Comparison of ENCODE assay signal across 14 cellular contexts in genomic region chr12:124348659-124349380, GRCh38. TPM values are rescaled to one million over a fixed set of nuclear protein-coding genes. Genes with fewer than 3 reads are reported as not detected.
DNase-seq lines count a peak whose midpoint lies in the region; ATAC-seq, FAIRE-seq and TF ChIP-seq lines count a peak whose summit lies in the region.
"Had no signal": no experiment of that assay in that cellular context is flagged by ENCODE, and none has a peak within 500 bp of the region (broad histone marks: within the 10 kb centered on the region; RNA-seq: fewer than 3 reads in every experiment).

No MANE protein-coding gene starts in this region.

- peaks cover 10 to 11% of the 10 kb centered on the region in 2 donors for H3K4me1 ChIP-seq in kidney (ENCODE audit: control insufficient read depth in 1 of 2, insufficient read depth in 1 of 2, low read depth in 1 of 2, low read length in 2 of 2)
- peaks cover 16% of the 10 kb centered on the region for H3K4me1 ChIP-seq in psoas muscle

- H3K36me3 ChIP-seq in kidney (ENCODE audit: control insufficient read depth in 1 of 2, insufficient read depth in 2 of 2, low read length in 2 of 2) (peaks cover 41 to 72% of the 10 kb centered on the region in 2 donors), psoas muscle (ENCODE audit: insufficient read depth in 1 of 2, low read depth in 1 of 2) (peaks cover 7 to 100% of the 10 kb centered on the region in 2 donors)

- no peaks in the 10 kb centered on the region for H3K27me3 ChIP-seq in psoas muscle (ENCODE audit: insufficient read depth in 3 of 3, low read length in 2 of 3)

- H3K27ac ChIP-seq in angular gyrus (ENCODE audit: low read depth, low read length) (peak overlapping the region; percentile 24), kidney (ENCODE audit: low read depth in 2 of 2, low read length in 2 of 2) (no peak overlapping the region), psoas muscle (no peak overlapping the region)
- H3K27ac ChIP-seq: KMS-11, PC-9 had no signal

- no peak for FAIRE-seq in kidney (lab: Jason Lieb, UNC)

- TF ChIP-seq CTCF in HFFc6 (IDR thresholded peaks at IDR 0.05) (no peak), kidney (IDR thresholded peaks at IDR 0.05; ENCODE audit: borderline replicate concordance, extremely low read depth, insufficient read depth) (no peak), psoas muscle (IDR thresholded peaks at IDR 0.05) (no peak)

- no peak overlapping the region; the same call in 1 of the 2 replicates for H3K4me3 Mint-ChIP-seq in HFFc6
- H3K4me3 Mint-ChIP-seq in stimulated activated naive B cell treated with anti-CD40 and anti-IgM and Interleukin-4, amounts not matched to agents 10 μg/mL and 1 μg/mL and 100 μg/mL, for 72 hours, result no peak overlapping the region

- peaks cover 29% of the 10 kb centered on the region for H3K36me3 Mint-ChIP-seq in HFFc6 (ENCODE audit: low read depth)
- peaks cover 49 to 68% of the 10 kb centered on the region in 2 donors for H3K36me3 Mint-ChIP-seq in stimulated activated naive B cell treated with anti-CD40 and anti-IgM and Interleukin-4, amounts not matched to agents 10 μg/mL and 1 μg/mL and 100 μg/mL, for 72 hours

- no peaks in the 10 kb centered on the region for H3K9me3 ChIP-seq in kidney (ENCODE audit: control insufficient read depth in 1 of 2, low read length in 2 of 2)
- H3K9me3 ChIP-seq in psoas muscle, result no peaks in the 10 kb centered on the region

- peak; percentile 2 to 6 (median 3) for ATAC-seq in psoas muscle
- ATAC-seq in stimulated activated naive B cell treated with anti-CD40 and anti-IgM and Interleukin-4, amounts not matched to agents 10 μg/mL and 1 μg/mL and 100 μg/mL, for 72 hours (replicated peaks), result no peak

- H3K4me1 Mint-ChIP-seq in HFFc6 (ENCODE audit: low read depth), result no peaks in the 10 kb centered on the region
- H3K4me1 Mint-ChIP-seq in stimulated activated naive B cell treated with anti-CD40 and anti-IgM and Interleukin-4, amounts not matched to agents 10 μg/mL and 1 μg/mL and 100 μg/mL, for 72 hours, result peaks cover 0 to 1% of the 10 kb centered on the region in 2 donors

- peaks cover 26% of the 10 kb centered on the region for H3K27me3 Mint-ChIP-seq in HFFc6 (ENCODE audit: insufficient read depth)
- H3K27me3 Mint-ChIP-seq in stimulated activated naive B cell treated with anti-CD40 and anti-IgM and Interleukin-4, amounts not matched to agents 10 μg/mL and 1 μg/mL and 100 μg/mL, for 72 hours, result no peaks in the 10 kb centered on the region

- H3K9me3 Mint-ChIP-seq in HFFc6, result peaks cover 3% of the 10 kb centered on the region; the same call in 1 of the 2 replicates
- H3K9me3 Mint-ChIP-seq in stimulated activated naive B cell treated with anti-CD40 and anti-IgM and Interleukin-4, amounts not matched to agents 10 μg/mL and 1 μg/mL and 100 μg/mL, for 72 hours, result no peaks in the 10 kb centered on the region
- H3K9me3 Mint-ChIP-seq: CD14-positive monocyte had no signal

- intact Hi-C loops in kidney (cut with DNase I) (no loop called here), psoas muscle (cut with DNase I) (loop anchor here (5.0 kb wide), 1 partner anchor 423 kb away; no protein-coding TSS in a partner anchor)

- no peak for DNase-seq in HFFc6
- DNase-seq in kidney, result peak; percentile 60
- DNase-seq in psoas muscle, result no peak
- no peak for DNase-seq in amniotic stem cell (lab: John Stamatoyannopoulos, UW)
- DNase-seq in stimulated activated naive B cell treated with anti-CD40 and anti-IgM and Interleukin-4, amounts not matched to agents 10 μg/mL and 1 μg/mL and 100 μg/mL, for 72 hours, result no peak
- DNase-seq in AG20443 (ENCODE audit: low spot score), result no peak
- DNase-seq: AML-193, NCI-H1048, NCI-H2227 treated with DMSO at 0.1 percent for 48 hours, NCI-H524, PC-9 had no signal

- no peak overlapping the region for H3K4me3 ChIP-seq in kidney (ENCODE audit: low read length in 2 of 2)
- no peak overlapping the region for H3K4me3 ChIP-seq in psoas muscle
- H3K4me3 ChIP-seq: PC-9 had no signal

- peak overlapping the region; percentile 31; the same call in 1 of the 2 replicates for H3K27ac Mint-ChIP-seq in HFFc6
- no peak overlapping the region for H3K27ac Mint-ChIP-seq in stimulated activated naive B cell treated with anti-CD40 and anti-IgM and Interleukin-4, amounts not matched to agents 10 μg/mL and 1 μg/mL and 100 μg/mL, for 72 hours

- 88 to 94% (median 90%) methylated on average over 32 of the region's 32 CpGs for WGBS in psoas muscle, 3 donors

- H3K9ac ChIP-seq in kidney (ENCODE audit: low read length in 2 of 2), result no peak overlapping the region
- H3K9ac ChIP-seq: KMS-11 had no signal

RNA-seq across cellular contexts. Expression of gene RFLNA, which starts 53.9 kb away (rescaled TPM):
- not detected for total RNA-seq in HFFc6 (2021; fragmentation: NEBNext Ultra II Directional; extraction: Animal tissue kit (Norgen Biotek cat#: 25700))
- 0.76 TPM for total RNA-seq in kidney
- 0.82 TPM for polyA plus RNA-seq in kidney (ENCODE audit: insufficient read depth, low read depth, low replicate concordance)
- 1 to 10 TPM in 3 of 4 donors, under 1 TPM in 1; 0.50 to 7.8 (median 1.8) TPM for total RNA-seq in psoas muscle
- under 1 TPM; 0.38 to 0.70 (median 0.47) TPM for polyA plus RNA-seq in psoas muscle
- total RNA-seq: PC-9 had no signal
- polyA plus RNA-seq: CD14-positive monocyte had no signal

Comparison
In these comparisons a context has a peak if more than half of its experiments do, and no peak if none do; other contexts are left out.
1. ATAC-seq: peak in psoas muscle (4 of 4); none in stimulated activated naive B cell treated with anti-CD40 and anti-IgM and Interleukin-4, amounts not matched to agents 10 μg/mL and 1 μg/mL and 100 μg/mL, for 72 hours (0 of 2).